ENCODE assay signal across 18 cellular contexts in genomic region chr21:25518491-25518911, GRCh38.
DNase-seq lines count a peak whose midpoint lies in the region; ATAC-seq and TF ChIP-seq lines count a peak whose summit lies in the region.
"Had no signal": no experiment of that assay in that cellular context is flagged by ENCODE, and none has a peak within 500 bp of the region (broad histone marks: within the 10 kb centered on the region; RNA-seq: fewer than 3 reads in every experiment).

No MANE protein-coding gene starts in this region.

- H3K4me3 ChIP-seq in cardiac muscle cell (no peak overlapping the region), right atrium auricular region (no peak overlapping the region), WERI-Rb-1 (ENCODE audit: low read depth, low read length) (no peak overlapping the region), lower lobe of right lung (no peak overlapping the region)
- H3K4me3 ChIP-seq: A549, PC-9, prostate gland had no signal

- no peaks in the 10 kb centered on the region for H3K36me3 ChIP-seq in cardiac muscle cell
- no peaks in the 10 kb centered on the region for H3K36me3 ChIP-seq in right atrium auricular region
- H3K36me3 ChIP-seq in WERI-Rb-1, result no peaks in the 10 kb centered on the region
- no peaks in the 10 kb centered on the region for H3K36me3 ChIP-seq in lower lobe of right lung
- H3K36me3 ChIP-seq: prostate gland had no signal

- no peak for ATAC-seq in lower lobe of right lung
- ATAC-seq: A549; foreskin keratinocyte; left ventricle myocardium superior; stimulated activated naive B cell treated with anti-CD40 and anti-IgM and Interleukin-4, amounts not matched to agents 10 μg/mL and 1 μg/mL and 100 μg/mL, for 72 hours had no signal

- intact Hi-C loops in lower lobe of right lung (cut with DNase I), result no loop called here

- H3K27ac ChIP-seq in cardiac muscle cell (peak overlapping the region; percentile 68), right atrium auricular region (no peak overlapping the region), WERI-Rb-1 (peak overlapping the region; percentile 7), lower lobe of right lung (no peak overlapping the region)
- H3K27ac ChIP-seq: A549, foreskin keratinocyte, PC-9, prostate gland had no signal

- H3K9me3 ChIP-seq in cardiac muscle cell (ENCODE audit: low read depth), result no peaks in the 10 kb centered on the region
- no peaks in the 10 kb centered on the region for H3K9me3 ChIP-seq in right atrium auricular region
- H3K9me3 ChIP-seq in WERI-Rb-1 (ENCODE audit: severe bottlenecking), result no peaks in the 10 kb centered on the region
- H3K9me3 ChIP-seq in lower lobe of right lung, result no peaks in the 10 kb centered on the region
- H3K9me3 ChIP-seq: A549, prostate gland had no signal

- no peaks in the 10 kb centered on the region for H3K27me3 ChIP-seq in cardiac muscle cell
- no peaks in the 10 kb centered on the region for H3K27me3 ChIP-seq in right atrium auricular region
- H3K27me3 ChIP-seq in WERI-Rb-1 (ENCODE audit: insufficient read depth, low read depth, severe bottlenecking), result no peaks in the 10 kb centered on the region
- H3K27me3 ChIP-seq in lower lobe of right lung (ENCODE audit: low read depth), result no peaks in the 10 kb centered on the region

- H3K4me1 ChIP-seq in cardiac muscle cell (ENCODE audit: low read depth) (peaks cover 14% of the 10 kb centered on the region), right atrium auricular region (no peaks in the 10 kb centered on the region), lower lobe of right lung (no peaks in the 10 kb centered on the region)
- H3K4me1 ChIP-seq: A549, foreskin keratinocyte, prostate gland had no signal

- DNase-seq in cardiac muscle cell (ENCODE audit: low read depth in 1 of 2, low spot score in 1 of 2) (peak; percentile 2 to 68), right atrium auricular region (ENCODE audit: low spot score) (no peak), WERI-Rb-1 (peak; percentile 62), islet precursor cell (peak; percentile 80), T-helper 9 cell (no peak), NCI-H526 (lab: John Stamatoyannopoulos, UW) (no peak), lower lobe of right lung (no peak), NCI-H2227 (lab: John Stamatoyannopoulos, UW; ENCODE audit: unreplicated experiment) (no peak)
- DNase-seq: CD4-positive, alpha-beta T cell; DMS79 treated with DMSO at 0.1 percent for 48 hours; left ventricle myocardium superior; naive B cell; NCI-H446 treated with DMSO at 0.1 percent for 48 hours; PC-9; stimulated activated naive B cell treated with anti-CD40 and anti-IgM and Interleukin-4, amounts not matched to agents 10 μg/mL and 1 μg/mL and 100 μg/mL, for 72 hours had no signal

- no peak for TF ChIP-seq CTCF in cardiac muscle cell (IDR thresholded peaks at IDR 0.05; ENCODE audit: low read depth, low read length)
- TF ChIP-seq CTCF in right atrium auricular region (IDR thresholded peaks at IDR 0.05), result no peak
- no peak for TF ChIP-seq CTCF in WERI-Rb-1 (IDR thresholded peaks at IDR 0.05; ENCODE audit: low read depth, low read length)
- no peak for TF ChIP-seq CTCF in lower lobe of right lung (IDR thresholded peaks at IDR 0.05)

Comparison
In these comparisons a context has a peak if more than half of its experiments do, and no peak if none do; other contexts are left out.
1. DNase-seq: peak in cardiac muscle cell (2 of 2), WERI-Rb-1 (single experiment) and islet precursor cell (single experiment); none in right atrium auricular region (single experiment), T-helper 9 cell (single experiment), NCI-H526 (0 of 2), lower lobe of right lung (single experiment) and NCI-H2227 (single experiment).
2. H3K27ac ChIP-seq: peak in cardiac muscle cell (single experiment) and WERI-Rb-1 (single experiment); none in right atrium auricular region (0 of 2) and lower lobe of right lung (single experiment).